In the genomic region with DNA sequence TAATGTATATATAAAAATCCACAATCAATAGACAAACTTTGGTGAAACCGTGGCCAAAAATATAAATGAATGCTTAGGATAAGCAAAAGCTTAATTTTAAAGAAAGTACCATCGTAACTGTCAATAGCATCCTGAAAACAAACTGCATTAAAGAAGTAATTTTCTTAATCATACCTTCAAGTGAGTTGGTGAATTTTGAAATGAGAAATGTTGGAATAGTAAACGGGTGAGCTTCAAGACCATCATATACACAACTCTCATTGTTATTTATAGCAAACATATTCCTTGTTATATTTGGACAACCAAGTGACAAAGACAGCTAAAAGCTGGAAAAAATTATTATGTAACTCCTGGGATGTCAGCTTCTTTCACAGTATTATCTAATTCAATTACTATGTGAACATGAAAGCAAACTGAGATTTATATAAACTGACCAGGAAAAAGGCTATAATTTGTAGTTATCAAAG, we compare ENCODE assay signal across 1 cellular context.
TF ChIP-seq lines count a peak whose summit lies in the region.

No MANE protein-coding gene starts in this region.

TF ChIP-seq in H1, 55 proteins besides CTCF, POLR2A, EP300 and RAD21:
- TF ChIP-seq CREB1 (IDR thresholded peaks at IDR 0.05) (no peak), CTBP2 (IDR thresholded peaks at IDR 0.05; ENCODE audit: borderline replicate concordance, insufficient read depth, insufficient read length, low read length) (no peak), HDAC6 (IDR thresholded peaks at IDR 0.05; ENCODE audit: low read depth, low read length) (no peak), SAP30 (IDR thresholded peaks at IDR 0.05; ENCODE audit: insufficient read depth, insufficient replicate concordance, low read length) (no peak), HDAC2 (IDR thresholded peaks at IDR 0.05; ENCODE audit: borderline replicate concordance in 1 of 2, low read depth in 2 of 2, low read length in 2 of 2) (no peak), TAF1 (IDR thresholded peaks at IDR 0.05; ENCODE audit: low read depth, low read length) (no peak), NRF1 (IDR thresholded peaks at IDR 0.05; ENCODE audit: low read depth, low read length) (no peak), CHD2 (IDR thresholded peaks at IDR 0.05; ENCODE audit: low read length) (no peak), SIRT6 (IDR thresholded peaks at IDR 0.05; ENCODE audit: low read length) (no peak), CBX5 (IDR thresholded peaks at IDR 0.05; ENCODE audit: low read depth, low read length) (no peak), ASH2L (IDR thresholded peaks at IDR 0.05; ENCODE audit: low read length) (no peak), CEBPB (IDR thresholded peaks at IDR 0.05; ENCODE audit: low read depth, low read length) (no peak), RBBP5 (IDR thresholded peaks at IDR 0.05; ENCODE audit: borderline replicate concordance, low read depth, low read length) (no peak), KDM1A (IDR thresholded peaks at IDR 0.05; ENCODE audit: borderline replicate concordance, low read length) (no peak), SIN3A (conservative IDR thresholded peaks at IDR 0.05 in 1 of 2, IDR thresholded peaks at IDR 0.05 in 1 of 2; ENCODE audit: low read depth in 1 of 2, low read length in 2 of 2) (no peak), MAFK (IDR thresholded peaks at IDR 0.05; ENCODE audit: low read depth, low read length) (no peak), KDM5A (IDR thresholded peaks at IDR 0.05; ENCODE audit: low read length) (no peak)
- TF ChIP-seq, protein P1, sequence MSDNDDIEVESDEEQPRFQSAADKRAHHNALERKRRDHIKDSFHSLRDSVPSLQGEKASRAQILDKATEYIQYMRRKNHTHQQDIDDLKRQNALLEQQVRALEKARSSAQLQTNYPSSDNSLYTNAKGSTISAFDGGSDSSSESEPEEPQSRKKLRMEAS (IDR thresholded peaks at IDR 0.05): no peak
- TF ChIP-seq, protein P2, sequence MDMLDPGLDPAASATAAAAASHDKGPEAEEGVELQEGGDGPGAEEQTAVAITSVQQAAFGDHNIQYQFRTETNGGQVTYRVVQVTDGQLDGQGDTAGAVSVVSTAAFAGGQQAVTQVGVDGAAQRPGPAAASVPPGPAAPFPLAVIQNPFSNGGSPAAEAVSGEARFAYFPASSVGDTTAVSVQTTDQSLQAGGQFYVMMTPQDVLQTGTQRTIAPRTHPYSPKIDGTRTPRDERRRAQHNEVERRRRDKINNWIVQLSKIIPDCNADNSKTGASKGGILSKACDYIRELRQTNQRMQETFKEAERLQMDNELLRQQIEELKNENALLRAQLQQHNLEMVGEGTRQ (IDR thresholded peaks at IDR 0.05; ENCODE audit: low read length): no peak
TF ChIP-seq in H1: peak in this region for 0.
